17 cellular contexts compared by ENCODE assay signal in genomic region chr11:130441726-130442125, GRCh38. TPM values are rescaled to one million over a fixed set of nuclear protein-coding genes. Genes with fewer than 3 reads are reported as not detected.
A peak's percentile ranks its signal among the peaks of the same experiment; 100 is the strongest.
DNase-seq lines count a peak whose midpoint lies in the region; ATAC-seq, FAIRE-seq and TF ChIP-seq lines count a peak whose summit lies in the region.
"Had no signal": no experiment of that assay in that cellular context is flagged by ENCODE, and none has a peak within 500 bp of the region (broad histone marks: within the 10 kb centered on the region; RNA-seq: fewer than 3 reads in every experiment).

No MANE protein-coding gene starts in this region.

- H3K4ac ChIP-seq in IMR-90 (ENCODE audit: low read depth, low read length), result no peak overlapping the region

- no peak overlapping the region for H3K23ac ChIP-seq in IMR-90 (ENCODE audit: low read depth, low read length)

- H3K27me3 Mint-ChIP-seq in astrocyte (ENCODE audit: low read depth, unreplicated experiment), result peaks cover 27% of the 10 kb centered on the region

- H2AK9ac ChIP-seq in IMR-90 (replicated peaks; ENCODE audit: low read depth, low read length, poor library complexity), result no peak overlapping the region

- peaks cover 6% of the 10 kb centered on the region for H3F3A ChIP-seq in smooth muscle cell (ENCODE audit: low read depth)

- no peaks in the 10 kb centered on the region for H3K27me3 ChIP-seq in IMR-90 (ENCODE audit: control insufficient read depth, insufficient read depth, low read length)
- no peaks in the 10 kb centered on the region for H3K27me3 ChIP-seq in astrocyte (ENCODE audit: insufficient read depth, low read length)
- peaks cover 0 to 9% of the 10 kb centered on the region in 2 donors for H3K27me3 ChIP-seq in left lung
- H3K27me3 ChIP-seq in smooth muscle cell (ENCODE audit: low read depth), result no peaks in the 10 kb centered on the region
- H3K27me3 ChIP-seq: BLaER1 treated with 17β-estradiol and CSF1 and Interleukin-3, amounts not matched to agents 10 nM and 100 nM had no signal

- no peaks in the 10 kb centered on the region for H3K36me3 ChIP-seq in IMR-90 (ENCODE audit: control insufficient read depth, insufficient read depth, low read length)
- H3K36me3 ChIP-seq in astrocyte (ENCODE audit: insufficient read depth, low read length), result no peaks in the 10 kb centered on the region
- H3K36me3 ChIP-seq in left lung, result no peaks in the 10 kb centered on the region
- H3K36me3 ChIP-seq in smooth muscle cell (ENCODE audit: low read depth), result no peaks in the 10 kb centered on the region
- H3K36me3 ChIP-seq: BLaER1 treated with 17β-estradiol and CSF1 and Interleukin-3, amounts not matched to agents 10 nM and 100 nM had no signal

- H3K4me1 Mint-ChIP-seq in astrocyte (ENCODE audit: low read depth, unreplicated experiment), result peaks cover 8% of the 10 kb centered on the region

- H3K79me2 ChIP-seq in astrocyte (ENCODE audit: insufficient read depth, low read length), result no peaks in the 10 kb centered on the region
- H3K79me2 ChIP-seq in smooth muscle cell (ENCODE audit: low read depth), result no peaks in the 10 kb centered on the region

- H4K20me1 ChIP-seq in IMR-90 (ENCODE audit: insufficient read depth, low read length) (no peaks in the 10 kb centered on the region), astrocyte (ENCODE audit: insufficient read depth, low read length) (no peaks in the 10 kb centered on the region), smooth muscle cell (ENCODE audit: low read depth) (no peaks in the 10 kb centered on the region)
- H4K20me1 ChIP-seq: BLaER1 treated with 17β-estradiol and CSF1 and Interleukin-3, amounts not matched to agents 10 nM and 100 nM had no signal

- CTCF ChIA-PET in IMR-90 (lab: Yijun Ruan, JAX), result interaction anchor here (0.6 to 1.6 kb wide), 3 partner anchors 51 to 1297 kb away, joined by 3 to 6 read pairs (median 5); no protein-coding TSS in a partner anchor

- H3K4me3 ChIP-seq in IMR-90 (ENCODE audit: insufficient read depth, low read depth, low read length) (no peak overlapping the region), astrocyte (ENCODE audit: insufficient read depth, low read depth, low read length) (no peak overlapping the region), left lung (no peak overlapping the region), smooth muscle cell (no peak overlapping the region)
- H3K4me3 ChIP-seq: BLaER1 treated with 17β-estradiol and CSF1 and Interleukin-3, amounts not matched to agents 10 nM and 100 nM had no signal

- ATAC-seq in IMR-90 (ENCODE audit: low read depth) (no peak), left lung (peak; percentile 47), HG02885 (IDR thresholded peaks at IDR 0.05; ENCODE audit: poor library complexity, unreplicated experiment) (no peak), left colon (no peak)
- ATAC-seq: HCT116 had no signal

- no peak overlapping the region for H2BK5ac ChIP-seq in IMR-90 (ENCODE audit: low read depth, low read length, poor library complexity, severe bottlenecking)

- no peak overlapping the region for H3K56ac ChIP-seq in IMR-90 (ENCODE audit: extremely low read depth, insufficient read depth, low read length)

- H3K9me3 ChIP-seq in IMR-90 (ENCODE audit: control insufficient read depth, insufficient read depth, low read length), result peaks cover 3% of the 10 kb centered on the region; the same call in 1 of the 2 replicates
- H3K9me3 ChIP-seq in astrocyte (ENCODE audit: insufficient read depth, low read depth, low read length), result no peaks in the 10 kb centered on the region
- peaks cover 0 to 2% of the 10 kb centered on the region in 2 donors for H3K9me3 ChIP-seq in left lung
- no peaks in the 10 kb centered on the region for H3K9me3 ChIP-seq in smooth muscle cell (replicated peaks; ENCODE audit: low read depth)

- no peaks in the 10 kb centered on the region for H3K79me1 ChIP-seq in IMR-90 (ENCODE audit: low read depth in 1 of 2, low read length in 2 of 2)

- in situ Hi-C loops in IMR-90 (cut with MboI; ENCODE audit: low sequenced_read_pairs), result loop anchor here (10.0 kb wide), 1 partner anchor 393 kb away; no protein-coding TSS in a partner anchor

- no peak overlapping the region for H2AFZ ChIP-seq in IMR-90 (replicated peaks; ENCODE audit: low read length, poor library complexity)
- H2AFZ ChIP-seq in astrocyte (ENCODE audit: low read depth, low read length), result no peak overlapping the region
- H2AFZ ChIP-seq in smooth muscle cell (ENCODE audit: low read depth), result no peak overlapping the region

- H3K27ac ChIP-seq in IMR-90 (ENCODE audit: insufficient read depth, low read length), result no peak overlapping the region
- H3K27ac ChIP-seq in astrocyte (ENCODE audit: low read depth, low read length), result no peak overlapping the region
- H3K27ac ChIP-seq in left lung, result no peak overlapping the region
- no peak overlapping the region for H3K27ac ChIP-seq in smooth muscle cell (ENCODE audit: low read depth)
- H3K27ac ChIP-seq: BLaER1 treated with 17β-estradiol and CSF1 and Interleukin-3, amounts not matched to agents 10 nM and 100 nM had no signal

- no peak for FAIRE-seq in astrocyte (lab: Jason Lieb, UNC)
- FAIRE-seq: GM19239, H54 had no signal

- no peak overlapping the region for H2AK5ac ChIP-seq in IMR-90 (ENCODE audit: low read depth, low read length)

- no peak overlapping the region for H4K5ac ChIP-seq in IMR-90 (ENCODE audit: low read depth, low read length)

- H3K9me3 Mint-ChIP-seq in astrocyte (ENCODE audit: unreplicated experiment), result peaks cover 15% of the 10 kb centered on the region
- H3K9me3 Mint-ChIP-seq: CD4-positive, CD25-positive, alpha-beta regulatory T cell had no signal

- no peak overlapping the region for H3K4me3 Mint-ChIP-seq in astrocyte (ENCODE audit: unreplicated experiment)
- H3K4me3 Mint-ChIP-seq: CD4-positive, CD25-positive, alpha-beta regulatory T cell had no signal

- WGBS in IMR-90 (ENCODE audit: extremely low coverage in 2 of 2, insufficient read length in 1 of 2), 2 experiments, result 100% methylated on average over 1 of the region's 2 CpGs; no CpG with 5 or more reads in 1 of the 2 experiments
- WGBS in smooth muscle cell (ENCODE audit: low lambda C conversion rate), result 89% methylated on average over 2 of the region's 2 CpGs

- no peak overlapping the region for H2BK120ac ChIP-seq in IMR-90 (ENCODE audit: low read depth, low read length)

- H2BK20ac ChIP-seq in IMR-90 (ENCODE audit: low read depth, low read length), result no peak overlapping the region

- TF ChIP-seq POLR2A in IMR-90 (IDR thresholded peaks at IDR 0.05; ENCODE audit: low read depth, low read length), result no peak

- no peak overlapping the region for H4K8ac ChIP-seq in IMR-90 (ENCODE audit: low read depth in 2 of 2, low read length in 2 of 2)

- peaks cover 5% of the 10 kb centered on the region for H3K36me3 Mint-ChIP-seq in astrocyte (ENCODE audit: low read depth, unreplicated experiment)
- H3K36me3 Mint-ChIP-seq: CD4-positive, CD25-positive, alpha-beta regulatory T cell had no signal

- peak; percentile 28 for DNase-seq in IMR-90
- DNase-seq in astrocyte (ENCODE audit: low read depth), result peak; percentile 18
- no peak for DNase-seq in left lung
- DNase-seq in smooth muscle cell (lab: John Stamatoyannopoulos, UW; ENCODE audit: unreplicated experiment), result no peak
- no peak for DNase-seq in activated naive CD4-positive, alpha-beta T cell treated with Interleukin-2 at 50 U/mL for 16 hours
- no peak for DNase-seq in left colon
- DNase-seq in GOT3 (lab: John Stamatoyannopoulos, UW), result no peak
- DNase-seq: 8988T; CD4-positive, CD25-positive, alpha-beta regulatory T cell; DMS53; GF-D8 had no signal

- BruUV-seq in IMR-90 (replicated peaks; lab: Mats Ljungman, UMichigan), result no TSS peak

- H4K91ac ChIP-seq in IMR-90 (ENCODE audit: insufficient read depth, low read depth, low read length), result no peak overlapping the region

- H3K18ac ChIP-seq in IMR-90 (ENCODE audit: low read depth, low read length), result 0 out of 2 replicates have a peak overlapping the region, but pooled peaks have one; percentile 32

- TF ChIP-seq CTCF in IMR-90 (conservative IDR thresholded peaks at IDR 0.05; ENCODE audit: low read depth, low read length), result no peak
- no peak for TF ChIP-seq CTCF in astrocyte (IDR thresholded peaks at IDR 0.05; ENCODE audit: insufficient read depth, low read depth, low read length)
- no peak for TF ChIP-seq CTCF in left lung (IDR thresholded peaks at IDR 0.05)
- TF ChIP-seq CTCF in smooth muscle cell (IDR thresholded peaks at IDR 0.05; ENCODE audit: borderline replicate concordance, insufficient read depth, poor library complexity, severe bottlenecking), result no peak

- H3K14ac ChIP-seq in IMR-90 (replicated peaks; ENCODE audit: low read depth, low read length), result no peak overlapping the region

- no peaks in the 10 kb centered on the region for H3K9me1 ChIP-seq in IMR-90 (ENCODE audit: insufficient read depth, low read length)

- no peak overlapping the region for H3K27ac Mint-ChIP-seq in astrocyte (ENCODE audit: unreplicated experiment)
- H3K27ac Mint-ChIP-seq: CD4-positive, CD25-positive, alpha-beta regulatory T cell had no signal

- intact Hi-C loops in IMR-90 (cut with micrococcal nuclease), result no loop called here
- intact Hi-C loops in left lung (cut with DNase I), result no loop called here
- intact Hi-C loops in left colon (cut with DNase I, micrococcal nuclease), result no loop called here

- dilution Hi-C loops in IMR-90 (cut with HindIII; ENCODE audit: low sequenced_read_pairs, unreplicated experiment), result loop anchor here (25.0 kb wide), 1 partner anchor 421 kb away; no protein-coding TSS in a partner anchor

- H3K9ac ChIP-seq in IMR-90 (ENCODE audit: low read depth, low read length) (no peak overlapping the region), astrocyte (ENCODE audit: low read length) (no peak overlapping the region), smooth muscle cell (ENCODE audit: low read depth) (no peak overlapping the region)
- H3K9ac ChIP-seq: BLaER1 treated with 17β-estradiol and CSF1 and Interleukin-3, amounts not matched to agents 10 nM and 100 nM had no signal

- peaks cover 2% of the 10 kb centered on the region for H3K4me1 ChIP-seq in IMR-90 (ENCODE audit: control insufficient read depth, insufficient read depth, low read length)
- no peaks in the 10 kb centered on the region for H3K4me1 ChIP-seq in astrocyte (ENCODE audit: insufficient read depth, low read length)
- H3K4me1 ChIP-seq in left lung, result no peaks in the 10 kb centered on the region
- H3K4me1 ChIP-seq in smooth muscle cell (ENCODE audit: low read depth), result no peaks in the 10 kb centered on the region

- POLR2A ChIA-PET in IMR-90 (lab: Charles Lee; ENCODE audit: unreplicated experiment), result no interaction called here

- H3K4me2 ChIP-seq in IMR-90 (ENCODE audit: low read depth, low read length) (no peak overlapping the region), astrocyte (ENCODE audit: low read length) (no peak overlapping the region), smooth muscle cell (peak overlapping the region; percentile 57)
- H3K4me2 ChIP-seq: BLaER1 treated with 17β-estradiol and CSF1 and Interleukin-3, amounts not matched to agents 10 nM and 100 nM had no signal

- H2BK15ac ChIP-seq in IMR-90 (ENCODE audit: low read depth, low read length), result no peak overlapping the region

- no peak for TF ChIP-seq RAD21 in IMR-90 (IDR thresholded peaks at IDR 0.05; ENCODE audit: low read length)

RNA-seq across cellular contexts. Expression of gene ADAMTS15, which starts 6.7 kb away (rescaled TPM):
- 3.0 and 3.1 TPM in 2 replicates for total RNA-seq in IMR-90 (2012; rRNA removed)
- 4.7 and 5.0 TPM in 2 replicates for polyA plus RNA-seq in IMR-90 (2012; rRNA removed)
- 3.3 and 6.1 TPM in 2 replicates for polyA plus RNA-seq in IMR-90 (2012; cell fraction: cytosol; rRNA removed)
- polyA plus RNA-seq in IMR-90 (2012; cell fraction: nucleus; rRNA removed; ENCODE audit: low replicate concordance), result 9.5 and 11.7 TPM in 2 replicates
- 10.0 and 13.8 TPM in 2 replicates for total RNA-seq in astrocyte
- 10 to 100 TPM; 11.8 to 13.5 TPM for total RNA-seq in left lung
- total RNA-seq in smooth muscle cell, result 3.4 and 5.3 TPM in 2 replicates
- 0.65 and 1.4 TPM in 2 replicates for polyA plus RNA-seq in smooth muscle cell
- 1 to 10 TPM; 3.6 to 4.4 TPM for total RNA-seq in left colon
- total RNA-seq: CD4-positive, CD25-positive, alpha-beta regulatory T cell; HT-29 had no signal
- polyA plus RNA-seq: CD4-positive, CD25-positive, alpha-beta regulatory T cell had no signal

RNA-seq across cellular contexts. Expression of gene ADAMTS8, which starts 13.3 kb away (rescaled TPM):
- under 0.01 TPM in 2 replicates for total RNA-seq in IMR-90 (2012; rRNA removed)
- 0.39 and 0.60 TPM in 2 replicates for polyA plus RNA-seq in IMR-90 (2012; rRNA removed)
- polyA plus RNA-seq in IMR-90 (2012; cell fraction: cytosol; rRNA removed), result 0.30 and 1.3 TPM in 2 replicates
- 0.39 and 0.83 TPM in 2 replicates for polyA plus RNA-seq in IMR-90 (2012; cell fraction: nucleus; rRNA removed; ENCODE audit: low replicate concordance)
- total RNA-seq in astrocyte, result 0.17 and 0.20 TPM in 2 replicates
- 10 to 100 TPM in 1 of 2 donors, 1 to 10 TPM in 1; 1.2 to 48.5 TPM for total RNA-seq in left lung
- total RNA-seq in smooth muscle cell, result not detected in 2 replicates
- 0.21 TPM in 1 of 2 replicates, not detected in the other for polyA plus RNA-seq in smooth muscle cell
- 1 to 10 TPM in 1 of 2 donors, under 1 TPM in 1; 0.40 to 3.4 TPM for total RNA-seq in left colon
- total RNA-seq: CD4-positive, CD25-positive, alpha-beta regulatory T cell; HT-29 had no signal

Comparison
In these comparisons a context has a peak if more than half of its experiments do, and no peak if none do; other contexts are left out.
1. DNase-seq: peak in IMR-90 (single experiment) and astrocyte (single experiment); none in left lung (0 of 2), smooth muscle cell (single experiment), activated naive CD4-positive, alpha-beta T cell treated with Interleukin-2 at 50 U/mL for 16 hours (single experiment), left colon (0 of 2) and GOT3 (single experiment).